ENCODE assay signal across 23 cellular contexts in the genomic region with DNA sequence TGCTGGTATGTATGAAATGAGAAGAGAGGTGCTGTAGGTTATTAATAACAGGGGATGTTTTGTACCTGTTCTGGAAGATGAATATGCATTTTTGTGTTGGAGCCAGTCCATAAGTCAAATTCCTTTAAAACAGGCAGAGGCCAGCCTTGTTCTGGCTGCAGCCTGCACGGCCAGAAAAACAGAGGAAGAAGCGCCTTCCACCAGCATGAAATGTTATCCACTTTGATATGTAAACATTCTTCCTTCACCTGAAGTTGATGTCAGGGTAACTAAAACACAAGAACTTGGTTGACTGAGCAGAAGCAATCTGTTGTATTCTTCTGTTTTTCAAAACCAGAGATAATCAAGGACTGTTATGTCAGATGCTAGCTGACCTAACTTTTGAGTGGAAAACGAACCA.
DNase-seq lines count a peak whose midpoint lies in the region; ATAC-seq, FAIRE-seq and TF ChIP-seq lines count a peak whose summit lies in the region.
"Had no signal": no experiment of that assay in that cellular context is flagged by ENCODE, and none has a peak within 500 bp of the region (broad histone marks: within the 10 kb centered on the region; RNA-seq: fewer than 3 reads in every experiment).

No MANE protein-coding gene starts in this region.

- H3K4me2 ChIP-seq in SU-DHL-6 (ENCODE audit: low read depth, low read length, poor library complexity, severe bottlenecking): peak overlapping the region; percentile 90

- peak overlapping the region; percentile 99 for H3K27ac ChIP-seq in SU-DHL-6 (ENCODE audit: low read depth, low read length)
- H3K27ac ChIP-seq in spleen: peak overlapping the region in 7 of 8 donors; percentile 56 to 92 (median 81)
- H3K27ac ChIP-seq: pancreas, VCaP had no signal

- H3K4me1 ChIP-seq in spleen: peaks cover 23 to 80% (median 42%) of the 10 kb centered on the region in 6 donors

- no peaks in the 10 kb centered on the region for H4K20me1 ChIP-seq in SU-DHL-6 (ENCODE audit: low read depth, low read length)

- H3K9ac ChIP-seq in SU-DHL-6 (ENCODE audit: low read length): peak overlapping the region; percentile 63

- H3K4me3 ChIP-seq in SU-DHL-6 (ENCODE audit: insufficient read depth, low read length, poor library complexity, severe bottlenecking) (peak overlapping the region; percentile 51), spleen (no peak overlapping the region)
- H3K4me3 ChIP-seq: pancreas, sigmoid colon had no signal

- TF ChIP-seq CTCF in SU-DHL-6 (IDR thresholded peaks at IDR 0.05; ENCODE audit: insufficient read depth, low read length, poor library complexity, severe bottlenecking) (no peak), spleen (IDR thresholded peaks at IDR 0.05 in 8 of 11, conservative IDR thresholded peaks at IDR 0.05 in 3 of 11) (no peak)

- H3K9me2 ChIP-seq in SU-DHL-6 (replicated peaks; ENCODE audit: insufficient read depth, low read length): no peaks in the 10 kb centered on the region

- H3F3A ChIP-seq in SU-DHL-6 (ENCODE audit: insufficient read depth): peaks cover 90% of the 10 kb centered on the region

- peak overlapping the region; percentile 43 for H2AFZ ChIP-seq in SU-DHL-6 (ENCODE audit: low read depth, low read length, severe bottlenecking)

- no peaks in the 10 kb centered on the region for H3K36me3 ChIP-seq in SU-DHL-6 (ENCODE audit: low read length)
- H3K36me3 ChIP-seq in spleen: no peaks in the 10 kb centered on the region
- H3K36me3 ChIP-seq: pancreas, sigmoid colon had no signal

- H3K9me3 ChIP-seq in SU-DHL-6 (ENCODE audit: insufficient read depth, low read length): no peaks in the 10 kb centered on the region
- no peaks in the 10 kb centered on the region for H3K9me3 ChIP-seq in spleen
- H3K9me3 ChIP-seq: pancreas, sigmoid colon had no signal

- WGBS in spleen, 5 donors: 60 to 87% (median 79%) methylated on average over 3 of the region's 3 CpGs

- peaks cover 16% of the 10 kb centered on the region for H3K79me2 ChIP-seq in SU-DHL-6 (ENCODE audit: insufficient read depth, low read length)

- no peak for ATAC-seq in SK-N-SH treated with all-trans-retinoic acid at 6 μM for 48 hours
- no peak for ATAC-seq in HG03025 (IDR thresholded peaks at IDR 0.05; ENCODE audit: low FRiP score, unreplicated experiment)
- ATAC-seq: naive thymus-derived CD4-positive, alpha-beta T cell; pancreas had no signal

- H3K27me3 ChIP-seq in SU-DHL-6 (ENCODE audit: low read length): no peaks in the 10 kb centered on the region
- H3K27me3 ChIP-seq in spleen (replicated peaks in 1 of 7): no peaks in the 10 kb centered on the region
- H3K27me3 ChIP-seq: pancreas, sigmoid colon had no signal

- DNase-seq in GM12892 (ENCODE audit: insufficient read length) (no peak), left kidney (ENCODE audit: low read depth, low spot score) (peak; percentile 45), spleen (no peak)
- no peak for DNase-seq in activated CD4-positive, CD25-positive, alpha-beta regulatory T cell treated with anti-CD3 and anti-CD28 coated beads, Interleukin-2, amount 50 U/mL, for 72 hours
- DNase-seq: activated CD4-positive, alpha-beta memory T cell treated with anti-CD3 and anti-CD28 coated beads, Interleukin-2, amount 10 ng/mL, durations not matched to agents 7 days and 5 days; activated naive CD4-positive, alpha-beta T cell; activated T-cell treated with anti-CD3 and anti-CD28 coated beads for 4 hours; anterior cingulate cortex; foreskin fibroblast; H7; islet precursor cell; Karpas-422; naive thymus-derived CD4-positive, alpha-beta T cell; NCI-H187; NCI-H226; NCI-H774; pancreas; sigmoid colon; T-helper 2 cell had no signal

- no peak for TF ChIP-seq POLR2A in GM12892 (IDR thresholded peaks at IDR 0.05; ENCODE audit: low read depth, low read length)
- TF ChIP-seq POLR2A in spleen (IDR thresholded peaks at IDR 0.05): no peak

- intact Hi-C loops in spleen (cut with DNase I; ENCODE audit: low total_unique reads): no loop called here

- FAIRE-seq in GM12892 (lab: Jason Lieb, UNC): peak; percentile 53
- FAIRE-seq: pancreas had no signal

TF ChIP-seq in SK-N-SH treated with all-trans-retinoic acid at 6 μM for 48 hours, 23 proteins besides CTCF, POLR2A, EP300 and RAD21:
- TF ChIP-seq TOX (CRISPR knock-in tag; IDR thresholded peaks at IDR 0.05; ENCODE audit: borderline replicate concordance) (no peak), SNAI2 (CRISPR knock-in tag; IDR thresholded peaks at IDR 0.05) (no peak), ZNF8 (CRISPR knock-in tag; IDR thresholded peaks at IDR 0.05) (no peak), ZC3H10 (CRISPR knock-in tag; IDR thresholded peaks at IDR 0.05) (no peak), ZFP3 (CRISPR knock-in tag; IDR thresholded peaks at IDR 0.05) (no peak), ZNF565 (CRISPR knock-in tag; conservative IDR thresholded peaks at IDR 0.05; ENCODE audit: low read depth) (no peak), ZNF70 (CRISPR knock-in tag; IDR thresholded peaks at IDR 0.05) (no peak), CSDC2 (CRISPR knock-in tag; IDR thresholded peaks at IDR 0.05) (no peak), RARB (CRISPR knock-in tag; IDR thresholded peaks at IDR 0.05) (no peak), PPARA (CRISPR knock-in tag; IDR thresholded peaks at IDR 0.05; ENCODE audit: borderline replicate concordance) (no peak), ISL1 (CRISPR knock-in tag; IDR thresholded peaks at IDR 0.05) (no peak), GLIS3 (CRISPR knock-in tag; IDR thresholded peaks at IDR 0.05) (no peak), ZFP30 (CRISPR knock-in tag; IDR thresholded peaks at IDR 0.05) (no peak), ESRRG (CRISPR knock-in tag; IDR thresholded peaks at IDR 0.05) (no peak), OSR1 (CRISPR knock-in tag; IDR thresholded peaks at IDR 0.05) (no peak)
- TF ChIP-seq, protein P1, sequence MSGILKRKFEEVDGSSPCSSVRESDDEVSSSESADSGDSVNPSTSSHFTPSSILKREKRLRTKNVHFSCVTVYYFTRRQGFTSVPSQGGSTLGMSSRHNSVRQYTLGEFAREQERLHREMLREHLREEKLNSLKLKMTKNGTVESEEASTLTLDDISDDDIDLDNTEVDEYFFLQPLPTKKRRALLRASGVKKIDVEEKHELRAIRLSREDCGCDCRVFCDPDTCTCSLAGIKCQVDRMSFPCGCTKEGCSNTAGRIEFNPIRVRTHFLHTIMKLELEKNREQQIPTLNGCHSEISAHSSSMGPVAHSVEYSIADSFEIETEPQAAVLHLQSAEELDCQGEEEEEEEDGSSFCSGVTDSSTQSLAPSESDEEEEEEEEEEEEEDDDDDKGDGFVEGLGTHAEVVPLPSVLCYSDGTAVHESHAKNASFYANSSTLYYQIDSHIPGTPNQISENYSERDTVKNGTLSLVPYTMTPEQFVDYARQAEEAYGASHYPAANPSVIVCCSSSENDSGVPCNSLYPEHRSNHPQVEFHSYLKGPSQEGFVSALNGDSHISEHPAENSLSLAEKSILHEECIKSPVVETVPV (CRISPR knock-in tag; IDR thresholded peaks at IDR 0.05): no peak
- TF ChIP-seq, protein P2, sequence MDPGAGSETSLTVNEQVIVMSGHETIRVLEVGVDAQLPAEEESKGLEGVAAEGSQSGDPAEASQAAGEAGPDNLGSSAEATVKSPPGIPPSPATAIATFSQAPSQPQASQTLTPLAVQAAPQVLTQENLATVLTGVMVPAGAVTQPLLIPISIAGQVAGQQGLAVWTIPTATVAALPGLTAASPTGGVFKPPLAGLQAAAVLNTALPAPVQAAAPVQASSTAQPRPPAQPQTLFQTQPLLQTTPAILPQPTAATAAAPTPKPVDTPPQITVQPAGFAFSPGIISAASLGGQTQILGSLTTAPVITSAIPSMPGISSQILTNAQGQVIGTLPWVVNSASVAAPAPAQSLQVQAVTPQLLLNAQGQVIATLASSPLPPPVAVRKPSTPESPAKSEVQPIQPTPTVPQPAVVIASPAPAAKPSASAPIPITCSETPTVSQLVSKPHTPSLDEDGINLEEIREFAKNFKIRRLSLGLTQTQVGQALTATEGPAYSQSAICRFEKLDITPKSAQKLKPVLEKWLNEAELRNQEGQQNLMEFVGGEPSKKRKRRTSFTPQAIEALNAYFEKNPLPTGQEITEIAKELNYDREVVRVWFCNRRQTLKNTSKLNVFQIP (CRISPR knock-in tag; IDR thresholded peaks at IDR 0.05; ENCODE audit: borderline replicate concordance, low read depth): no peak
TF ChIP-seq in SK-N-SH treated with all-trans-retinoic acid at 6 μM for 48 hours: peak in this region for 0.
